ENCODE assay signal across 1 cellular context in the genomic region with DNA sequence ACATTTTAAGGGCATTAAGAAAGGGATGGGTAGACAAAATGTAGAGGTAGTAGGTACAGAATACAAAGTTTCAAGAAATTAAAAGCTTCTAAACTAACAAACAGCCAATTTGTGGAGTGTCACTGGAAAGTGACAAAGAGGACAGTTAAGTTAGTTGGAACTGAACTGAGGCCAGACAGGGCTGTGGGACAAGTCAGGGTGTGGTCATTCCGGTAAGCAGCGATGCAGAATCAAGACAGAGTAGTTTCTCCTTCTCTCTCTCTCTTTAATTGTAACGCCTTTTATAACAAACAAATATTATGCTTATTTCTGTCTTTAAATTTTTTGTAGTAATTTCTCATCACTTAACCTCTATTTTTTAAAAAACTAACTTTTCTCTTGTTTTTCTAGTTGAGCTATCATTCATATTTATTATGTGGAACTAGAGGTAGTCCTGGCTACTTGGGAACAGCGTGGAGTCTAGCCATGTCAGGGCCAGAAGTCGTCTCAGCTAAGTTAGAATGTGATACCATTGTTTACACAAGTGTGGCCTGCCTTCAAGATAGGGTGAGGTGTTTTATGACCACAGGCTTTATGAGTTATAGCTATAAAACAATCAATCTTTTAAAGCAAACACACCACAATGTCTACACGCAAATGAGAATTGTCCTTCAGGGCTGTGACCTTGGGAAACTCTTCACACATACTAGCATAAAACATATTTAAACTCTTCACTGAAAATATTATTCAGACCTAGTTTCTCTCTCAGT.
TF ChIP-seq lines count a peak whose summit lies in the region.

No MANE protein-coding gene starts in this region.

TF ChIP-seq in IMR-90, 13 proteins besides CTCF, POLR2A, EP300 and RAD21 (continued from another document):
- TF ChIP-seq, protein P1, sequence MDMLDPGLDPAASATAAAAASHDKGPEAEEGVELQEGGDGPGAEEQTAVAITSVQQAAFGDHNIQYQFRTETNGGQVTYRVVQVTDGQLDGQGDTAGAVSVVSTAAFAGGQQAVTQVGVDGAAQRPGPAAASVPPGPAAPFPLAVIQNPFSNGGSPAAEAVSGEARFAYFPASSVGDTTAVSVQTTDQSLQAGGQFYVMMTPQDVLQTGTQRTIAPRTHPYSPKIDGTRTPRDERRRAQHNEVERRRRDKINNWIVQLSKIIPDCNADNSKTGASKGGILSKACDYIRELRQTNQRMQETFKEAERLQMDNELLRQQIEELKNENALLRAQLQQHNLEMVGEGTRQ (IDR thresholded peaks at IDR 0.05; ENCODE audit: low read depth, low read length) = no peak
- no peak for TF ChIP-seq NFE2L2 (IDR thresholded peaks at IDR 0.05; ENCODE audit: low read depth, low read length)
- no peak for TF ChIP-seq RFX5 (IDR thresholded peaks at IDR 0.05; ENCODE audit: low read depth, low read length)
- no peak for TF ChIP-seq RCOR1 (IDR thresholded peaks at IDR 0.05; ENCODE audit: insufficient replicate concordance, low read length)
- no peak for TF ChIP-seq MXI1 (IDR thresholded peaks at IDR 0.05; ENCODE audit: borderline replicate concordance, low read depth, low read length)
- TF ChIP-seq SMC3 (IDR thresholded peaks at IDR 0.05; ENCODE audit: low read depth, low read length) = no peak
- TF ChIP-seq FOS (IDR thresholded peaks at IDR 0.05; ENCODE audit: low read depth, low read length) = no peak
- no peak for TF ChIP-seq MAFK (IDR thresholded peaks at IDR 0.05; ENCODE audit: low read depth, low read length)
- TF ChIP-seq CEBPB (IDR thresholded peaks at IDR 0.05; ENCODE audit: low read depth, low read length) = no peak
- TF ChIP-seq, protein P2, sequence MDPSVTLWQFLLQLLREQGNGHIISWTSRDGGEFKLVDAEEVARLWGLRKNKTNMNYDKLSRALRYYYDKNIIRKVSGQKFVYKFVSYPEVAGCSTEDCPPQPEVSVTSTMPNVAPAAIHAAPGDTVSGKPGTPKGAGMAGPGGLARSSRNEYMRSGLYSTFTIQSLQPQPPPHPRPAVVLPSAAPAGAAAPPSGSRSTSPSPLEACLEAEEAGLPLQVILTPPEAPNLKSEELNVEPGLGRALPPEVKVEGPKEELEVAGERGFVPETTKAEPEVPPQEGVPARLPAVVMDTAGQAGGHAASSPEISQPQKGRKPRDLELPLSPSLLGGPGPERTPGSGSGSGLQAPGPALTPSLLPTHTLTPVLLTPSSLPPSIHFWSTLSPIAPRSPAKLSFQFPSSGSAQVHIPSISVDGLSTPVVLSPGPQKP (IDR thresholded peaks at IDR 0.05; ENCODE audit: borderline replicate concordance, low read depth, low read length) = no peak
